ENCODE assay signal across 21 cellular contexts in genomic region chr11:126606484-126606883, GRCh38.
"Had no signal": no experiment of that assay in that cellular context is flagged by ENCODE, and none has a peak within 500 bp of the region (broad histone marks: within the 10 kb centered on the region; RNA-seq: fewer than 3 reads in every experiment).

No MANE protein-coding gene starts in this region.

- H3K36me3 ChIP-seq: heart right ventricle, left ventricle myocardium inferior, right lobe of liver, tibial nerve, uterus had no signal

- H3K9me3 Mint-ChIP-seq: natural killer cell treated with Interleukin-12 subunit alpha and Interleukin-12 subunit beta and Interleukin-15 and Interleukin-18, amount 100 ng/mL, for 72 hours; neural crest cell; stimulated activated memory B cell treated with anti-CD40 and anti-IgM and Interleukin-4, amounts not matched to agents 10 μg/mL and 1 μg/mL and 100 μg/mL, for 72 hours; stimulated activated naive CD8-positive, alpha-beta T cell treated with anti-CD3 and anti-CD28 coated beads, Interleukin-15, amount 100 ng/mL, for 72 hours; type B pancreatic cell had no signal

- H3K4me1 Mint-ChIP-seq: stimulated activated memory B cell treated with anti-CD40 and anti-IgM and Interleukin-4, amounts not matched to agents 10 μg/mL and 1 μg/mL and 100 μg/mL, for 72 hours; stimulated activated naive CD8-positive, alpha-beta T cell treated with anti-CD3 and anti-CD28 coated beads, Interleukin-15, amount 100 ng/mL, for 72 hours had no signal

- H3K9ac ChIP-seq: parathyroid adenoma had no signal

- H3K79me2 ChIP-seq: hepatocyte, parathyroid adenoma had no signal

- H3K4me2 ChIP-seq: hepatocyte, smooth muscle cell had no signal

- ATAC-seq: naive thymus-derived CD4-positive, alpha-beta T cell; natural killer cell treated with Interleukin-12 subunit alpha and Interleukin-12 subunit beta and Interleukin-15 and Interleukin-18, amount 100 ng/mL, for 72 hours; stimulated activated memory B cell treated with anti-CD40 and anti-IgM and Interleukin-4, amounts not matched to agents 10 μg/mL and 1 μg/mL and 100 μg/mL, for 72 hours; stimulated activated naive CD8-positive, alpha-beta T cell treated with anti-CD3 and anti-CD28 coated beads, Interleukin-15, amount 100 ng/mL, for 72 hours had no signal

- H3K27ac Mint-ChIP-seq: naive thymus-derived CD4-positive, alpha-beta T cell; natural killer cell treated with Interleukin-12 subunit alpha and Interleukin-12 subunit beta and Interleukin-15 and Interleukin-18, amount 100 ng/mL, for 72 hours; stimulated activated memory B cell treated with anti-CD40 and anti-IgM and Interleukin-4, amounts not matched to agents 10 μg/mL and 1 μg/mL and 100 μg/mL, for 72 hours; stimulated activated naive CD8-positive, alpha-beta T cell treated with anti-CD3 and anti-CD28 coated beads, Interleukin-15, amount 100 ng/mL, for 72 hours had no signal

- H3K36me3 Mint-ChIP-seq: naive thymus-derived CD4-positive, alpha-beta T cell; natural killer cell treated with Interleukin-12 subunit alpha and Interleukin-12 subunit beta and Interleukin-15 and Interleukin-18, amount 100 ng/mL, for 72 hours; stimulated activated memory B cell treated with anti-CD40 and anti-IgM and Interleukin-4, amounts not matched to agents 10 μg/mL and 1 μg/mL and 100 μg/mL, for 72 hours; type B pancreatic cell had no signal

- H3K4me3 Mint-ChIP-seq: naive thymus-derived CD4-positive, alpha-beta T cell; natural killer cell treated with Interleukin-12 subunit alpha and Interleukin-12 subunit beta and Interleukin-15 and Interleukin-18, amount 100 ng/mL, for 72 hours; neural crest cell; stimulated activated memory B cell treated with anti-CD40 and anti-IgM and Interleukin-4, amounts not matched to agents 10 μg/mL and 1 μg/mL and 100 μg/mL, for 72 hours; stimulated activated naive CD8-positive, alpha-beta T cell treated with anti-CD3 and anti-CD28 coated beads, Interleukin-15, amount 100 ng/mL, for 72 hours had no signal

- H3K27ac ChIP-seq: heart right ventricle, hepatocyte, left ventricle myocardium inferior, parathyroid adenoma, psoas muscle, right lobe of liver, tibial nerve, uterus had no signal

- H2AFZ ChIP-seq: hepatocyte, parathyroid adenoma had no signal

- DNase-seq: heart right ventricle; left ventricle myocardium inferior; naive thymus-derived CD4-positive, alpha-beta T cell; psoas muscle; stimulated activated CD4-positive, alpha-beta T cell treated with anti-CD3 and anti-CD28 coated beads, Interleukin-1b, Interleukin-23, amount 100 ng/mL, for 48 hours; stimulated activated CD4-positive, alpha-beta T cell treated with anti-CD3 and anti-CD28 coated beads, Interleukin-2, amount 100 ng/mL, for 48 hours; stimulated activated CD4-positive, alpha-beta T cell treated with anti-CD3 and anti-CD28 coated beads, Interleukin-4, amount 100 ng/mL, for 4 hours; stimulated activated naive CD4-positive, alpha-beta T cell treated with Interleukin-2 at 50 U/mL for 16 hours; stimulated activated naive CD8-positive, alpha-beta T cell treated with anti-CD3 and anti-CD28 coated beads, Interleukin-15, amount 100 ng/mL, for 72 hours; uterus had no signal

- H3K27me3 ChIP-seq: right lobe of liver, uterus had no signal

- H3K9me3 ChIP-seq: heart right ventricle, left ventricle myocardium inferior, mucosa of descending colon, psoas muscle, right lobe of liver, tibial nerve, uterus had no signal

- H3K4me3 ChIP-seq: heart right ventricle, hepatocyte, left ventricle myocardium inferior, lung, mucosa of descending colon, psoas muscle, right lobe of liver, smooth muscle cell, tibial nerve, uterus had no signal

- H3K4me1 ChIP-seq: heart right ventricle, left ventricle myocardium inferior, parathyroid adenoma, psoas muscle, uterus had no signal
